1 cellular context compared by ENCODE assay signal in the genomic region with DNA sequence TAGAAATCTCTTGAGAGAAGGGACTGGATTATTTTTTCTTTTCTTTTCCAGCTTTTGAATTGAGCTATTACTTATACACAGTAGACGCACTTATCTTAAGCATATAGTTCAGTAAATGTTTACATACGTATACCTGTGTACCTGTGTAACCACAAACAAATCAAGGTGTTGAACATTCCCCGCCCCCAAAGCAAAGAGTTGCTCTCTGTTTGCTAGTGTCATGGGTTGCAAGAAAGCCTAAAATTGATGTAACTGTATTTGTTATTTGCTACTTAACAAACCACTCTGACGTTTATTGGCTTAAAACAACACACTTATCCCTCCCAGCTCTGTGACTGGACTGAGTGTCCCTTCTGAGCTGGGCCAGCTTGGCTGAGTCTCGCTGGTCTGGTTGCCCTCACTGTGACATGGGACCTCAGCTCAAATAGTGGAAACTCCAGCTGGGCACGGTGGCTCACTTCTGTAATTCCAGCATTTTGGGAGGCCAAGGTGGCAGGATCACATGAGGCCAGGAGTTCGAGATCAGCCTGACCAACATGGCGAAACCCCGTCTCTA.
TF ChIP-seq lines count a peak whose summit lies in the region.

No MANE protein-coding gene starts in this region.

TF ChIP-seq in HepG2, 621 proteins besides CTCF, POLR2A, EP300 and RAD21:
- TF ChIP-seq, protein P1, sequence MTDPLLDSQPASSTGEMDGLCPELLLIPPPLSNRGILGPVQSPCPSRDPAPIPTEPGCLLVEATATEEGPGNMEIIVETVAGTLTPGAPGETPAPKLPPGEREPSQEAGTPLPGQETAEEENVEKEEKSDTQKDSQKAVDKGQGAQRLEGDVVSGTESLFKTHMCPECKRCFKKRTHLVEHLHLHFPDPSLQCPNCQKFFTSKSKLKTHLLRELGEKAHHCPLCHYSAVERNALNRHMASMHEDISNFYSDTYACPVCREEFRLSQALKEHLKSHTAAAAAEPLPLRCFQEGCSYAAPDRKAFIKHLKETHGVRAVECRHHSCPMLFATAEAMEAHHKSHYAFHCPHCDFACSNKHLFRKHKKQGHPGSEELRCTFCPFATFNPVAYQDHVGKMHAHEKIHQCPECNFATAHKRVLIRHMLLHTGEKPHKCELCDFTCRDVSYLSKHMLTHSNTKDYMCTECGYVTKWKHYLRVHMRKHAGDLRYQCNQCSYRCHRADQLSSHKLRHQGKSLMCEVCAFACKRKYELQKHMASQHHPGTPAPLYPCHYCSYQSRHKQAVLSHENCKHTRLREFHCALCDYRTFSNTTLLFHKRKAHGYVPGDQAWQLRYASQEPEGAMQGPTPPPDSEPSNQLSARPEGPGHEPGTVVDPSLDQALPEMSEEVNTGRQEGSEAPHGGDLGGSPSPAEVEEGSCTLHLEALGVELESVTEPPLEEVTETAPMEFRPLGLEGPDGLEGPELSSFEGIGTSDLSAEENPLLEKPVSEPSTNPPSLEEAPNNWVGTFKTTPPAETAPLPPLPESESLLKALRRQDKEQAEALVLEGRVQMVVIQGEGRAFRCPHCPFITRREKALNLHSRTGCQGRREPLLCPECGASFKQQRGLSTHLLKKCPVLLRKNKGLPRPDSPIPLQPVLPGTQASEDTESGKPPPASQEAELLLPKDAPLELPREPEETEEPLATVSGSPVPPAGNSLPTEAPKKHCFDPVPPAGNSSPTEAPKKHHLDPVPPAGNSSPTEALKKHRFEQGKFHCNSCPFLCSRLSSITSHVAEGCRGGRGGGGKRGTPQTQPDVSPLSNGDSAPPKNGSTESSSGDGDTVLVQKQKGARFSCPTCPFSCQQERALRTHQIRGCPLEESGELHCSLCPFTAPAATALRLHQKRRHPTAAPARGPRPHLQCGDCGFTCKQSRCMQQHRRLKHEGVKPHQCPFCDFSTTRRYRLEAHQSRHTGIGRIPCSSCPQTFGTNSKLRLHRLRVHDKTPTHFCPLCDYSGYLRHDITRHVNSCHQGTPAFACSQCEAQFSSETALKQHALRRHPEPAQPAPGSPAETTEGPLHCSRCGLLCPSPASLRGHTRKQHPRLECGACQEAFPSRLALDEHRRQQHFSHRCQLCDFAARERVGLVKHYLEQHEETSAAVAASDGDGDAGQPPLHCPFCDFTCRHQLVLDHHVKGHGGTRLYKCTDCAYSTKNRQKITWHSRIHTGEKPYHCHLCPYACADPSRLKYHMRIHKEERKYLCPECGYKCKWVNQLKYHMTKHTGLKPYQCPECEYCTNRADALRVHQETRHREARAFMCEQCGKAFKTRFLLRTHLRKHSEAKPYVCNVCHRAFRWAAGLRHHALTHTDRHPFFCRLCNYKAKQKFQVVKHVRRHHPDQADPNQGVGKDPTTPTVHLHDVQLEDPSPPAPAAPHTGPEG (CRISPR knock-in tag; IDR thresholded peaks at IDR 0.05) = no peak
- TF ChIP-seq FOXP1 (IDR thresholded peaks at IDR 0.05) = no peak
- 0 out of 2 replicates have a peak, but pooled peaks have one; percentile 10 for TF ChIP-seq FOXP1 (CRISPR knock-in tag; IDR thresholded peaks at IDR 0.05)
